In the genomic region with DNA sequence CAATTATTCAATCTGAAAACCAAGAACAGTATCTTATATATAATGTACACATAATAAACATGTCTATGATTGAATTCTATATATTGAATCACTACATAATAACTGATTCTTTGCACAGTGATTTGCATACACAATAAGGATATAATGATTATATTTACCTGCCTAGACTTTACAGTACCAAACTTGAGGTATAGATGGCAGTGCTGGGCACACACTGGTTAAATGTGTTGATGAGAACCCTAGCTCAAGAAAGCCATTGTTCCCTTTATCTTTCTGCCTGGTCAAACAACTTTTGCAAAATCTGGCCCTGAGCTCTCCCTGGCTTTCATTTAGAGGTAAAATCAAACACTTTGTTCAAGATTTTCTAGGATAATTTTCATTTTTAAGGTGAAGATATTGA, we compare ENCODE assay signal across 8 cellular contexts.
DNase-seq lines count a peak whose midpoint lies in the region; ATAC-seq, FAIRE-seq and TF ChIP-seq lines count a peak whose summit lies in the region.

No MANE protein-coding gene starts in this region.

- H3K4me3 Mint-ChIP-seq in T-helper 2 cell treated with Interferon-gamma antibody and Interleukin-4, amounts not matched to agents 5 μg/mL and 100 μg/mL, for 36 hours: no peak overlapping the region

- H3K27ac Mint-ChIP-seq in T-helper 2 cell treated with Interferon-gamma antibody and Interleukin-4, amounts not matched to agents 5 μg/mL and 100 μg/mL, for 36 hours: no peak overlapping the region

- H3K36me3 Mint-ChIP-seq in T-helper 2 cell treated with Interferon-gamma antibody and Interleukin-4, amounts not matched to agents 5 μg/mL and 100 μg/mL, for 36 hours (ENCODE audit: low read depth): no peaks in the 10 kb centered on the region

- TF ChIP-seq POLR2A in GM12892 (IDR thresholded peaks at IDR 0.05; ENCODE audit: low read depth, low read length): no peak

- peak; percentile 51 for FAIRE-seq in GM12892 (lab: Jason Lieb, UNC)

- no peaks in the 10 kb centered on the region for H3K4me1 Mint-ChIP-seq in T-helper 2 cell treated with Interferon-gamma antibody and Interleukin-4, amounts not matched to agents 5 μg/mL and 100 μg/mL, for 36 hours (ENCODE audit: low read depth)

- no peaks in the 10 kb centered on the region for H3K9me3 Mint-ChIP-seq in T-helper 2 cell treated with Interferon-gamma antibody and Interleukin-4, amounts not matched to agents 5 μg/mL and 100 μg/mL, for 36 hours

- no peaks in the 10 kb centered on the region for H3K27me3 Mint-ChIP-seq in T-helper 2 cell treated with Interferon-gamma antibody and Interleukin-4, amounts not matched to agents 5 μg/mL and 100 μg/mL, for 36 hours (ENCODE audit: low read depth)

- DNase-seq in GM12892 (ENCODE audit: insufficient read length): no peak
- peak; percentile 55 for DNase-seq in NCI-H82 treated with DMSO at 0.1 percent for 48 hours (lab: John Stamatoyannopoulos, UW; ENCODE audit: unreplicated experiment)
- DNase-seq in kidney tubule cell (ENCODE audit: low spot score): peak; percentile 31
- DNase-seq in activated CD4-positive, alpha-beta T cell treated with anti-CD3 and anti-CD28 coated beads, Interleukin-2, amount 50 U/mL, for 48 hours: no peak
- no peak for DNase-seq in T-helper 2 cell treated with Interferon-gamma antibody and Interleukin-4, amounts not matched to agents 5 μg/mL and 100 μg/mL, for 36 hours (ENCODE audit: low spot score)
- DNase-seq in 8988T: no peak
- no peak for DNase-seq in NCI-H187 (lab: John Stamatoyannopoulos, UW)

- ATAC-seq in HG02610 (IDR thresholded peaks at IDR 0.05; ENCODE audit: unreplicated experiment): peak; percentile 62

Comparison
In these comparisons a context has a peak if more than half of its experiments do, and no peak if none do; other contexts are left out.
1. DNase-seq: peak in NCI-H82 treated with DMSO at 0.1 percent for 48 hours (single experiment) and kidney tubule cell (single experiment); none in GM12892 (single experiment), activated CD4-positive, alpha-beta T cell treated with anti-CD3 and anti-CD28 coated beads, Interleukin-2, amount 50 U/mL, for 48 hours (0 of 2), T-helper 2 cell treated with Interferon-gamma antibody and Interleukin-4, amounts not matched to agents 5 μg/mL and 100 μg/mL, for 36 hours (single experiment), 8988T (single experiment) and NCI-H187 (0 of 2).